ENCODE assay signal across 9 cellular contexts in genomic region chr7:129494041-129494440, GRCh38. TPM values are rescaled to one million over a fixed set of nuclear protein-coding genes. Genes with fewer than 3 reads are reported as not detected.
DNase-seq lines count a peak whose midpoint lies in the region; ATAC-seq and TF ChIP-seq lines count a peak whose summit lies in the region.
"Had no signal": no experiment of that assay in that cellular context is flagged by ENCODE, and none has a peak within 500 bp of the region (broad histone marks: within the 10 kb centered on the region; RNA-seq: fewer than 3 reads in every experiment).

No MANE protein-coding gene starts in this region.

- no peak for TF ChIP-seq POLR2A in esophagus muscularis mucosa (IDR thresholded peaks at IDR 0.05; ENCODE audit: low read depth)

- H3K4me1 Mint-ChIP-seq in activated B cell treated with CpG ODN at 0.5 μM for 24 hours (peaks cover 23% of the 10 kb centered on the region), osteocyte (ENCODE audit: unreplicated experiment) (peaks cover 8% of the 10 kb centered on the region), Calu3 (ENCODE audit: low read depth, unreplicated experiment) (no peaks in the 10 kb centered on the region)

- H3K9me3 Mint-ChIP-seq in activated B cell treated with CpG ODN at 0.5 μM for 24 hours (no peaks in the 10 kb centered on the region), osteocyte (ENCODE audit: unreplicated experiment) (no peaks in the 10 kb centered on the region), Calu3 (ENCODE audit: low read depth, unreplicated experiment) (no peaks in the 10 kb centered on the region)

- H3K4me1 ChIP-seq in esophagus muscularis mucosa, result no peaks in the 10 kb centered on the region

- no peak overlapping the region for H3K27ac ChIP-seq in esophagus muscularis mucosa (replicated peaks in 1 of 4)
- H3K27ac ChIP-seq: 22Rv1 had no signal

- no peak overlapping the region for H3K4me3 ChIP-seq in esophagus muscularis mucosa

- H3K36me3 Mint-ChIP-seq in activated B cell treated with CpG ODN at 0.5 μM for 24 hours (ENCODE audit: low read depth) (no peaks in the 10 kb centered on the region), osteocyte (ENCODE audit: unreplicated experiment) (no peaks in the 10 kb centered on the region), Calu3 (ENCODE audit: insufficient read depth, unreplicated experiment) (no peaks in the 10 kb centered on the region)

- CTCF ChIA-PET in activated B cell treated with CpG ODN at 0.5 μM for 24 hours (lab: Charles Lee), result interaction anchor here (1.0 to 1.3 kb wide), 3 partner anchors 20 to 144 kb away, joined by 3 read pairs; partner anchors contain the start of gene NRF1
- CTCF ChIA-PET in Calu3 (lab: Charles Lee), result interaction anchor here (0.5 to 1.0 kb wide), 2 partner anchors 141 to 536 kb away, joined by 3 to 5 read pairs; no protein-coding TSS in a partner anchor

- H3K36me3 ChIP-seq in esophagus muscularis mucosa, result no peaks in the 10 kb centered on the region

- 66% methylated on average over 5 of the region's 5 CpGs for WGBS in esophagus muscularis mucosa

- H3K9me3 ChIP-seq in esophagus muscularis mucosa, result no peaks in the 10 kb centered on the region

- DNase-seq in DMS53 (lab: John Stamatoyannopoulos, UW) (peak; percentile 50), DMS53 treated with DMSO at 0.1 percent for 48 hours (lab: John Stamatoyannopoulos, UW; ENCODE audit: unreplicated experiment) (no peak), activated B cell treated with CpG ODN at 0.5 μM for 24 hours (no peak), osteocyte (ENCODE audit: extremely low spot score, unreplicated experiment) (peak; percentile 8), Calu3 (no peak), NCI-H1930 (lab: John Stamatoyannopoulos, UW) (no peak), esophagus muscularis mucosa (ENCODE audit: extremely low spot score) (no peak)

- H3K27me3 Mint-ChIP-seq in activated B cell treated with CpG ODN at 0.5 μM for 24 hours (no peaks in the 10 kb centered on the region), osteocyte (ENCODE audit: unreplicated experiment) (no peaks in the 10 kb centered on the region), Calu3 (ENCODE audit: unreplicated experiment) (no peaks in the 10 kb centered on the region)

- H3K27ac Mint-ChIP-seq in activated B cell treated with CpG ODN at 0.5 μM for 24 hours, result peak overlapping the region; percentile 77
- H3K27ac Mint-ChIP-seq in osteocyte (ENCODE audit: unreplicated experiment), result no peak overlapping the region
- no peak overlapping the region for H3K27ac Mint-ChIP-seq in Calu3 (ENCODE audit: unreplicated experiment)

- H3K27me3 ChIP-seq in esophagus muscularis mucosa, result no peaks in the 10 kb centered on the region

- H3K4me3 Mint-ChIP-seq in activated B cell treated with CpG ODN at 0.5 μM for 24 hours (peak overlapping the region; percentile 28), osteocyte (ENCODE audit: unreplicated experiment) (no peak overlapping the region), Calu3 (ENCODE audit: low read depth, unreplicated experiment) (no peak overlapping the region)

- POLR2A ChIA-PET in activated B cell treated with CpG ODN at 0.5 μM for 24 hours (lab: Charles Lee), result interaction anchor here (1.4 kb wide), 1 partner anchor 9 kb away, joined by 3 read pairs; the partner anchor contains the start of gene SMKR1

- intact Hi-C loops in activated B cell treated with CpG ODN at 0.5 μM for 24 hours (cut with micrococcal nuclease) (no loop called here), Calu3 (cut with micrococcal nuclease; ENCODE audit: unreplicated experiment) (no loop called here), esophagus muscularis mucosa (cut with DNase I) (loop anchor here (10.0 kb wide), 1 partner anchor 141 kb away; no protein-coding TSS in a partner anchor)

- no peak for TF ChIP-seq EP300 in esophagus muscularis mucosa (IDR thresholded peaks at IDR 0.05)

- ATAC-seq in HG02852 (IDR thresholded peaks at IDR 0.05; ENCODE audit: unreplicated experiment) (peak; percentile 94), activated B cell treated with CpG ODN at 0.5 μM for 24 hours (ENCODE audit: low read depth) (peak; percentile 76)

- TF ChIP-seq CTCF in activated B cell treated with CpG ODN at 0.5 μM for 24 hours (IDR thresholded peaks at IDR 0.05), result no peak
- TF ChIP-seq CTCF in osteocyte (IDR thresholded peaks at IDR 0.05), result no peak
- no peak for TF ChIP-seq CTCF in Calu3 (IDR thresholded peaks at IDR 0.05; ENCODE audit: unreplicated experiment)
- TF ChIP-seq CTCF in esophagus muscularis mucosa (IDR thresholded peaks at IDR 0.05), result no peak

- BruUV-seq in Calu3 (replicated peaks; lab: Mats Ljungman, UMichigan), result no TSS peak

RNA-seq across cellular contexts. Expression of gene SMKR1, which starts 8.3 kb away (rescaled TPM):
- 2.2 and 2.4 TPM in 2 replicates for total RNA-seq in activated B cell treated with CpG ODN at 0.5 μM for 24 hours
- not detected in 2 replicates for total RNA-seq in osteocyte
- 0.49 TPM in 1 of 2 replicates, not detected in the other for total RNA-seq in Calu3 (2022)
- total RNA-seq in esophagus muscularis mucosa, result under 1 TPM in 1 of 4 donors, not detected in 3; 0.33 TPM

RNA-seq across cellular contexts. Expression of gene STRIP2, which starts 59.8 kb away (rescaled TPM):
- 0.20 and 0.35 TPM in 2 replicates for total RNA-seq in activated B cell treated with CpG ODN at 0.5 μM for 24 hours
- total RNA-seq in osteocyte, result 0.73 and 0.81 TPM in 2 replicates
- 10.1 and 13.2 TPM in 2 replicates for total RNA-seq in Calu3 (2022)
- 1 to 10 TPM; 1.1 to 2.1 (median 1.9) TPM for total RNA-seq in esophagus muscularis mucosa

Comparison
In these comparisons a context has a peak if more than half of its experiments do, and no peak if none do; other contexts are left out.
1. DNase-seq: peak in DMS53 (single experiment) and osteocyte (single experiment); none in DMS53 treated with DMSO at 0.1 percent for 48 hours (single experiment), activated B cell treated with CpG ODN at 0.5 μM for 24 hours (single experiment), Calu3 (single experiment), NCI-H1930 (0 of 2) and esophagus muscularis mucosa (single experiment).